8 cellular contexts compared by ENCODE assay signal in the genomic region with DNA sequence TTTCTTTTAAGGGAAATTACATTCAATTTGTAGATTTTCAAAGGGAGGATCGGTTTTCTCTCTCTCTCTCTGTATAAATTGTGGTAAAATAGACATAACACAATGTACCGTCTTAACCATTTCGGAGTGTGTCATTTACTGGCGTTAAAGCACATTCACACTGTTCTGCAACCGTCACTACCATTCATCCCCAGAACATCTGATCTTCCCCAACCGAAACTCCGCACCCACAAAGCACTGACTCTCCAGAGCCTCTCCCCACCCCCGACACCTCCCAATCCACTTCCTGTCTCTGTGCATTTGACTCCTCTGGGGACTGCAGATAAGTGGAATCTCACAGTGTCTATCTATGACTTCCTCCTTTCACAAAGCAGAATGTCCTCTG. TPM values are rescaled to one million over a fixed set of nuclear protein-coding genes. Genes with fewer than 3 reads are reported as not detected.
A peak's percentile ranks its signal among the peaks of the same experiment; 100 is the strongest.
DNase-seq lines count a peak whose midpoint lies in the region; TF ChIP-seq lines count a peak whose summit lies in the region.

No MANE protein-coding gene starts in this region.

- H3K79me2 ChIP-seq in OCI-LY7 (ENCODE audit: insufficient read depth, low read depth, low read length) = no peaks in the 10 kb centered on the region

- BruUV-seq in OCI-LY7 (replicated peaks; lab: Mats Ljungman, UMichigan) = no TSS peak

- no peaks in the 10 kb centered on the region for H4K20me1 ChIP-seq in OCI-LY7 (ENCODE audit: insufficient read depth, low read length)

- H3K4me1 ChIP-seq in OCI-LY7 (ENCODE audit: insufficient read depth, low read length, poor library complexity, severe bottlenecking) = peaks cover 17% of the 10 kb centered on the region
- H3K4me1 ChIP-seq in ovary (ENCODE audit: insufficient read depth) = no peaks in the 10 kb centered on the region

- H3K27ac ChIP-seq in OCI-LY7 (ENCODE audit: low read depth, low read length, poor library complexity, severe bottlenecking) (no peak overlapping the region), brain microvascular endothelial cell (no peak overlapping the region), ovary (no peak overlapping the region), WERI-Rb-1 (no peak overlapping the region)

- TF ChIP-seq CTCF in OCI-LY7 (conservative IDR thresholded peaks at IDR 0.05; ENCODE audit: low read length) = no peak
- no peak for TF ChIP-seq CTCF in brain microvascular endothelial cell (IDR thresholded peaks at IDR 0.05; ENCODE audit: low read depth, low read length, missing control alignments)
- TF ChIP-seq CTCF in ovary (IDR thresholded peaks at IDR 0.05) = no peak
- TF ChIP-seq CTCF in WERI-Rb-1 (IDR thresholded peaks at IDR 0.05; ENCODE audit: low read depth, low read length) = no peak

- H3K4me3 ChIP-seq in OCI-LY7 (ENCODE audit: low read depth, low read length, poor library complexity, severe bottlenecking) (no peak overlapping the region), brain microvascular endothelial cell (ENCODE audit: low read depth, low read length) (peak overlapping the region; percentile 1), ovary (no peak overlapping the region), WERI-Rb-1 (ENCODE audit: low read depth, low read length) (no peak overlapping the region)

- POLR2A ChIA-PET in OCI-LY7 (lab: Charles Lee) (no interaction called here), HEK293T (lab: Yijun Ruan, JAX) (no interaction called here)

- no peaks in the 10 kb centered on the region for H3K9me2 ChIP-seq in OCI-LY7 (ENCODE audit: insufficient read depth, low read length)

- H2AFZ ChIP-seq in OCI-LY7 (ENCODE audit: low read length) = no peak overlapping the region

- CTCF ChIA-PET in OCI-LY7 (lab: Charles Lee; ENCODE audit: unreplicated experiment) (no interaction called here), HEK293T (lab: Yijun Ruan, JAX) (no interaction called here)

- in situ Hi-C loops in brain microvascular endothelial cell (cut with HindIII; ENCODE audit: low pct_ligation_motif_present, low sequenced_read_pairs) = no loop called here

- H3K27me3 ChIP-seq in brain microvascular endothelial cell (replicated peaks) = no peaks in the 10 kb centered on the region
- no peaks in the 10 kb centered on the region for H3K27me3 ChIP-seq in ovary
- H3K27me3 ChIP-seq in WERI-Rb-1 (ENCODE audit: insufficient read depth, low read depth, severe bottlenecking) = no peaks in the 10 kb centered on the region

- TF ChIP-seq EP300 in ovary (IDR thresholded peaks at IDR 0.05) = no peak

- TF ChIP-seq POLR2A in ovary (IDR thresholded peaks at IDR 0.05) = no peak

- peak overlapping the region; percentile 7; the same call in 1 of the 2 replicates for H3K4me2 ChIP-seq in OCI-LY7 (ENCODE audit: low read length)

- DNase-seq in DMS153 treated with DMSO at 0.1 percent for 48 hours (lab: John Stamatoyannopoulos, UW; ENCODE audit: unreplicated experiment) = peak; percentile 49
- no peak for DNase-seq in OCI-LY7 (ENCODE audit: low spot score)
- peak; percentile 12 for DNase-seq in brain microvascular endothelial cell
- peak; percentile 73 for DNase-seq in pons (ENCODE audit: low spot score)
- DNase-seq in ovary = no peak
- no peak for DNase-seq in HEK293T (ENCODE audit: extremely low spot score)
- no peak for DNase-seq in NCI-H2171 treated with DMSO at 0.1 percent for 48 hours (lab: John Stamatoyannopoulos, UW)
- no peak for DNase-seq in WERI-Rb-1

- intact Hi-C loops in OCI-LY7 (cut with micrococcal nuclease; ENCODE audit: unreplicated experiment) = no loop called here
- intact Hi-C loops in ovary (cut with DNase I) = no loop called here

- H3K36me3 ChIP-seq in OCI-LY7 (ENCODE audit: insufficient read depth, low read length) = no peaks in the 10 kb centered on the region
- H3K36me3 ChIP-seq in brain microvascular endothelial cell (replicated peaks) = no peaks in the 10 kb centered on the region
- H3K36me3 ChIP-seq in ovary = no peaks in the 10 kb centered on the region
- H3K36me3 ChIP-seq in WERI-Rb-1 = no peaks in the 10 kb centered on the region; the same call in 1 of the 2 replicates

- no peaks in the 10 kb centered on the region for H3K9me3 ChIP-seq in OCI-LY7 (ENCODE audit: low read length)
- H3K9me3 ChIP-seq in ovary = no peaks in the 10 kb centered on the region
- H3K9me3 ChIP-seq in WERI-Rb-1 (ENCODE audit: severe bottlenecking) = no peaks in the 10 kb centered on the region

- 53 to 68% (median 62%) methylated on average over 8 of the region's 8 CpGs for WGBS in ovary, 3 donors

TF ChIP-seq in HEK293T, 16 proteins besides CTCF, POLR2A, EP300 and RAD21:
- TF ChIP-seq CTBP1 (IDR thresholded peaks at IDR 0.05; ENCODE audit: borderline replicate concordance) (no peak), BHLHE40 (IDR thresholded peaks at IDR 0.05; ENCODE audit: borderline replicate concordance) (no peak), LEF1 (IDR thresholded peaks at IDR 0.05; ENCODE audit: borderline replicate concordance) (no peak), HDGF (IDR thresholded peaks at IDR 0.05; ENCODE audit: borderline replicate concordance) (no peak), FOXM1 (IDR thresholded peaks at IDR 0.05; ENCODE audit: borderline replicate concordance) (no peak), NFRKB (IDR thresholded peaks at IDR 0.05) (no peak), SUZ12 (IDR thresholded peaks at IDR 0.05) (no peak), FOXK2 (IDR thresholded peaks at IDR 0.05) (no peak), ZNF384 (IDR thresholded peaks at IDR 0.05) (no peak), ELF4 (IDR thresholded peaks at IDR 0.05) (no peak), PKNOX1 (IDR thresholded peaks at IDR 0.05) (no peak), SP1 (IDR thresholded peaks at IDR 0.05) (no peak)

RNA-seq across cellular contexts. Expression of gene GRAMD4, which starts 15.9 kb away (rescaled TPM):
- total RNA-seq in OCI-LY7 (2014; rRNA removed; shearing (Covaris generic)) = 40.7 and 52.4 TPM in 2 replicates
- total RNA-seq in OCI-LY7 (2022) = 32.8 and 46.9 TPM in 2 replicates
- 10 to 100 TPM; 19.0 to 40.4 (median 28.7) TPM for total RNA-seq in ovary
- 1 to 10 TPM; 6.2 to 8.0 TPM for polyA plus RNA-seq in ovary

Comparison
In these comparisons a context has a peak if more than half of its experiments do, and no peak if none do; other contexts are left out.
1. DNase-seq: peak in DMS153 treated with DMSO at 0.1 percent for 48 hours (single experiment), brain microvascular endothelial cell (single experiment) and pons (single experiment); none in OCI-LY7 (single experiment), ovary (0 of 5), HEK293T (single experiment), NCI-H2171 treated with DMSO at 0.1 percent for 48 hours (single experiment) and WERI-Rb-1 (single experiment).